In genomic region chr1:11838349-11839272, GRCh38 we compare ENCODE assay signal across 1 cellular context.
TF ChIP-seq lines count a peak whose summit lies in the region.

No MANE protein-coding gene starts in this region.

TF ChIP-seq in HepG2, 621 proteins besides CTCF, POLR2A, EP300 and RAD21 (continued from another document and continues in another):
- TF ChIP-seq, protein P1, sequence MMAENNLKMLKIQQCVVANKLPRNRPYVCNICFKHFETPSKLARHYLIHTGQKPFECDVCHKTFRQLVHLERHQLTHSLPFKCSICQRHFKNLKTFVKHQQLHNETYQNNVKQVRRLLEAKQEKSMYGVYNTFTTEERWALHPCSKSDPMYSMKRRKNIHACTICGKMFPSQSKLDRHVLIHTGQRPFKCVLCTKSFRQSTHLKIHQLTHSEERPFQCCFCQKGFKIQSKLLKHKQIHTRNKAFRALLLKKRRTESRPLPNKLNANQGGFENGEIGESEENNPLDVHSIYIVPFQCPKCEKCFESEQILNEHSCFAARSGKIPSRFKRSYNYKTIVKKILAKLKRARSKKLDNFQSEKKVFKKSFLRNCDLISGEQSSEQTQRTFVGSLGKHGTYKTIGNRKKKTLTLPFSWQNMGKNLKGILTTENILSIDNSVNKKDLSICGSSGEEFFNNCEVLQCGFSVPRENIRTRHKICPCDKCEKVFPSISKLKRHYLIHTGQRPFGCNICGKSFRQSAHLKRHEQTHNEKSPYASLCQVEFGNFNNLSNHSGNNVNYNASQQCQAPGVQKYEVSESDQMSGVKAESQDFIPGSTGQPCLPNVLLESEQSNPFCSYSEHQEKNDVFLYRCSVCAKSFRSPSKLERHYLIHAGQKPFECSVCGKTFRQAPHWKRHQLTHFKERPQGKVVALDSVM (CRISPR knock-in tag; IDR thresholded peaks at IDR 0.05) = no peak
- TF ChIP-seq PAF1 (CRISPR knock-in tag; IDR thresholded peaks at IDR 0.05) (0 out of 2 replicates have a peak, but pooled peaks have one; percentile 39), DRAP1 (CRISPR knock-in tag; IDR thresholded peaks at IDR 0.05) (no peak; the same call in 1 of the 2 replicates), KAT8 (CRISPR knock-in tag; IDR thresholded peaks at IDR 0.05) (no peak), ZNF569 (CRISPR knock-in tag; IDR thresholded peaks at IDR 0.05; ENCODE audit: borderline replicate concordance) (no peak), ZNF784 (CRISPR knock-in tag; IDR thresholded peaks at IDR 0.05; ENCODE audit: borderline replicate concordance) (no peak), PAX8 (CRISPR knock-in tag; IDR thresholded peaks at IDR 0.05; ENCODE audit: borderline replicate concordance) (no peak), PHF21A (CRISPR knock-in tag; IDR thresholded peaks at IDR 0.05) (no peak), NR2F2 (IDR thresholded peaks at IDR 0.05; ENCODE audit: borderline replicate concordance, low read depth) (no peak), ZNF530 (CRISPR knock-in tag; IDR thresholded peaks at IDR 0.05; ENCODE audit: low read depth) (no peak), ZBTB25 (CRISPR knock-in tag; IDR thresholded peaks at IDR 0.05) (0 out of 2 replicates have a peak, but pooled peaks have one; percentile 48), SP1 (IDR thresholded peaks at IDR 0.05) (no peak), SP1 (CRISPR knock-in tag; IDR thresholded peaks at IDR 0.05) (no peak), ZNF781 (CRISPR knock-in tag; IDR thresholded peaks at IDR 0.05; ENCODE audit: borderline replicate concordance, not compliant biosample characterization) (no peak), ZBTB38 (CRISPR knock-in tag; IDR thresholded peaks at IDR 0.05) (peak; percentile 87), RORA (CRISPR knock-in tag; IDR thresholded peaks at IDR 0.05) (no peak), ZNF432 (CRISPR knock-in tag; IDR thresholded peaks at IDR 0.05; ENCODE audit: borderline replicate concordance) (no peak), ZNF570 (CRISPR knock-in tag; IDR thresholded peaks at IDR 0.05; ENCODE audit: borderline replicate concordance) (no peak), ZNF644 (CRISPR knock-in tag; IDR thresholded peaks at IDR 0.05; ENCODE audit: low read depth) (no peak), SSRP1 (CRISPR knock-in tag; IDR thresholded peaks at IDR 0.05) (no peak), TBX2 (CRISPR knock-in tag; IDR thresholded peaks at IDR 0.05; ENCODE audit: borderline replicate concordance) (no peak), ELF4 (CRISPR knock-in tag; IDR thresholded peaks at IDR 0.05; ENCODE audit: borderline replicate concordance) (no peak), NCOA1 (CRISPR knock-in tag; IDR thresholded peaks at IDR 0.05) (no peak), ZHX2 (IDR thresholded peaks at IDR 0.05; ENCODE audit: low read depth) (no peak), ZHX2 (CRISPR knock-in tag; IDR thresholded peaks at IDR 0.05; ENCODE audit: borderline replicate concordance) (no peak), HMG20B (CRISPR knock-in tag; conservative IDR thresholded peaks at IDR 0.05) (no peak)
- TF ChIP-seq, protein P2, sequence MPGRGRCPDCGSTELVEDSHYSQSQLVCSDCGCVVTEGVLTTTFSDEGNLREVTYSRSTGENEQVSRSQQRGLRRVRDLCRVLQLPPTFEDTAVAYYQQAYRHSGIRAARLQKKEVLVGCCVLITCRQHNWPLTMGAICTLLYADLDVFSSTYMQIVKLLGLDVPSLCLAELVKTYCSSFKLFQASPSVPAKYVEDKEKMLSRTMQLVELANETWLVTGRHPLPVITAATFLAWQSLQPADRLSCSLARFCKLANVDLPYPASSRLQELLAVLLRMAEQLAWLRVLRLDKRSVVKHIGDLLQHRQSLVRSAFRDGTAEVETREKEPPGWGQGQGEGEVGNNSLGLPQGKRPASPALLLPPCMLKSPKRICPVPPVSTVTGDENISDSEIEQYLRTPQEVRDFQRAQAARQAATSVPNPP (CRISPR knock-in tag; IDR thresholded peaks at IDR 0.05) = no peak
- TF ChIP-seq, protein P3, sequence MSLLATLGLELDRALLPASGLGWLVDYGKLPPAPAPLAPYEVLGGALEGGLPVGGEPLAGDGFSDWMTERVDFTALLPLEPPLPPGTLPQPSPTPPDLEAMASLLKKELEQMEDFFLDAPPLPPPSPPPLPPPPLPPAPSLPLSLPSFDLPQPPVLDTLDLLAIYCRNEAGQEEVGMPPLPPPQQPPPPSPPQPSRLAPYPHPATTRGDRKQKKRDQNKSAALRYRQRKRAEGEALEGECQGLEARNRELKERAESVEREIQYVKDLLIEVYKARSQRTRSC (CRISPR knock-in tag; IDR thresholded peaks at IDR 0.05; ENCODE audit: low read depth) = no peak
- TF ChIP-seq, protein P4, sequence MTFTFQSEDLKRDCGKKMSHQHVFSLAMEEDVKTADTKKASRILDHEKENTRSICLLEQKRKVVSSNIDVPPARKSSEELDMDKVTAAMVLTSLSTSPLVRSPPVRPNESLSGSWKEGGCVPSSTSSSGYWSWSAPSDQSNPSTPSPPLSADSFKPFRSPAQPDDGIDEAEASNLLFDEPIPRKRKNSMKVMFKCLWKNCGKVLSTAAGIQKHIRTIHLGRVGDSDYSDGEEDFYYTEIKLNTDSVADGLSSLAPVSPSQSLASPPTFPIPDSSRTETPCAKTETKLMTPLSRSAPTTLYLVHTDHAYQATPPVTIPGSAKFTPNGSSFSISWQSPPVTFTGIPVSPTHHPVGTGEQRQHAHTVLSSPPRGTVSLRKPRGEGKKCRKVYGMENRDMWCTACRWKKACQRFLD (CRISPR knock-in tag; IDR thresholded peaks at IDR 0.05; ENCODE audit: borderline replicate concordance) = no peak
- TF ChIP-seq, protein P5, sequence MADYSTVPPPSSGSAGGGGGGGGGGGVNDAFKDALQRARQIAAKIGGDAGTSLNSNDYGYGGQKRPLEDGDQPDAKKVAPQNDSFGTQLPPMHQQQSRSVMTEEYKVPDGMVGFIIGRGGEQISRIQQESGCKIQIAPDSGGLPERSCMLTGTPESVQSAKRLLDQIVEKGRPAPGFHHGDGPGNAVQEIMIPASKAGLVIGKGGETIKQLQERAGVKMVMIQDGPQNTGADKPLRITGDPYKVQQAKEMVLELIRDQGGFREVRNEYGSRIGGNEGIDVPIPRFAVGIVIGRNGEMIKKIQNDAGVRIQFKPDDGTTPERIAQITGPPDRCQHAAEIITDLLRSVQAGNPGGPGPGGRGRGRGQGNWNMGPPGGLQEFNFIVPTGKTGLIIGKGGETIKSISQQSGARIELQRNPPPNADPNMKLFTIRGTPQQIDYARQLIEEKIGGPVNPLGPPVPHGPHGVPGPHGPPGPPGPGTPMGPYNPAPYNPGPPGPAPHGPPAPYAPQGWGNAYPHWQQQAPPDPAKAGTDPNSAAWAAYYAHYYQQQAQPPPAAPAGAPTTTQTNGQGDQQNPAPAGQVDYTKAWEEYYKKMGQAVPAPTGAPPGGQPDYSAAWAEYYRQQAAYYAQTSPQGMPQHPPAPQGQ (CRISPR knock-in tag; IDR thresholded peaks at IDR 0.05; ENCODE audit: borderline replicate concordance) = no peak
- TF ChIP-seq, protein P6, sequence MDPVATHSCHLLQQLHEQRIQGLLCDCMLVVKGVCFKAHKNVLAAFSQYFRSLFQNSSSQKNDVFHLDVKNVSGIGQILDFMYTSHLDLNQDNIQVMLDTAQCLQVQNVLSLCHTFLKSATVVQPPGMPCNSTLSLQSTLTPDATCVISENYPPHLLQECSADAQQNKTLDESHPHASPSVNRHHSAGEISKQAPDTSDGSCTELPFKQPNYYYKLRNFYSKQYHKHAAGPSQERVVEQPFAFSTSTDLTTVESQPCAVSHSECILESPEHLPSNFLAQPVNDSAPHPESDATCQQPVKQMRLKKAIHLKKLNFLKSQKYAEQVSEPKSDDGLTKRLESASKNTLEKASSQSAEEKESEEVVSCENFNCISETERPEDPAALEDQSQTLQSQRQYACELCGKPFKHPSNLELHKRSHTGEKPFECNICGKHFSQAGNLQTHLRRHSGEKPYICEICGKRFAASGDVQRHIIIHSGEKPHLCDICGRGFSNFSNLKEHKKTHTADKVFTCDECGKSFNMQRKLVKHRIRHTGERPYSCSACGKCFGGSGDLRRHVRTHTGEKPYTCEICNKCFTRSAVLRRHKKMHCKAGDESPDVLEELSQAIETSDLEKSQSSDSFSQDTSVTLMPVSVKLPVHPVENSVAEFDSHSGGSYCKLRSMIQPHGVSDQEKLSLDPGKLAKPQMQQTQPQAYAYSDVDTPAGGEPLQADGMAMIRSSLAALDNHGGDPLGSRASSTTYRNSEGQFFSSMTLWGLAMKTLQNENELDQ (CRISPR knock-in tag; IDR thresholded peaks at IDR 0.05; ENCODE audit: borderline replicate concordance) = no peak
- TF ChIP-seq, protein P7, sequence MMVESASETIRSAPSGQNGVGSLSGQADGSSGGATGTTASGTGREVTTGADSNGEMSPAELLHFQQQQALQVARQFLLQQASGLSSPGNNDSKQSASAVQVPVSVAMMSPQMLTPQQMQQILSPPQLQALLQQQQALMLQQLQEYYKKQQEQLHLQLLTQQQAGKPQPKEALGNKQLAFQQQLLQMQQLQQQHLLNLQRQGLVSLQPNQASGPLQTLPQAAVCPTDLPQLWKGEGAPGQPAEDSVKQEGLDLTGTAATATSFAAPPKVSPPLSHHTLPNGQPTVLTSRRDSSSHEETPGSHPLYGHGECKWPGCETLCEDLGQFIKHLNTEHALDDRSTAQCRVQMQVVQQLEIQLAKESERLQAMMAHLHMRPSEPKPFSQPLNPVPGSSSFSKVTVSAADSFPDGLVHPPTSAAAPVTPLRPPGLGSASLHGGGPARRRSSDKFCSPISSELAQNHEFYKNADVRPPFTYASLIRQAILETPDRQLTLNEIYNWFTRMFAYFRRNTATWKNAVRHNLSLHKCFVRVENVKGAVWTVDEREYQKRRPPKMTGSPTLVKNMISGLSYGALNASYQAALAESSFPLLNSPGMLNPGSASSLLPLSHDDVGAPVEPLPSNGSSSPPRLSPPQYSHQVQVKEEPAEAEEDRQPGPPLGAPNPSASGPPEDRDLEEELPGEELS (CRISPR knock-in tag; IDR thresholded peaks at IDR 0.05) = no peak
- TF ChIP-seq, protein P8, sequence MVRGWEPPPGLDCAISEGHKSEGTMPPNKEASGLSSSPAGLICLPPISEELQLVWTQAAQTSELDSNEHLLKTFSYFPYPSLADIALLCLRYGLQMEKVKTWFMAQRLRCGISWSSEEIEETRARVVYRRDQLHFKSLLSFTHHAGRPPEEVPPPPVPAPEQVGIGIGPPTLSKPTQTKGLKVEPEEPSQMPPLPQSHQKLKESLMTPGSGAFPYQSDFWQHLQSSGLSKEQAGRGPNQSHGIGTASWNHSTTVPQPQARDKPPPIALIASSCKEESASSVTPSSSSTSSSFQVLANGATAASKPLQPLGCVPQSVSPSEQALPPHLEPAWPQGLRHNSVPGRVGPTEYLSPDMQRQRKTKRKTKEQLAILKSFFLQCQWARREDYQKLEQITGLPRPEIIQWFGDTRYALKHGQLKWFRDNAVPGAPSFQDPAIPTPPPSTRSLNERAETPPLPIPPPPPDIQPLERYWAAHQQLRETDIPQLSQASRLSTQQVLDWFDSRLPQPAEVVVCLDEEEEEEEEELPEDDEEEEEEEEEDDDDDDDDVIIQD (CRISPR knock-in tag; IDR thresholded peaks at IDR 0.05; ENCODE audit: low read depth) = no peak
